ENCODE assay signal across 24 cellular contexts in the genomic region with DNA sequence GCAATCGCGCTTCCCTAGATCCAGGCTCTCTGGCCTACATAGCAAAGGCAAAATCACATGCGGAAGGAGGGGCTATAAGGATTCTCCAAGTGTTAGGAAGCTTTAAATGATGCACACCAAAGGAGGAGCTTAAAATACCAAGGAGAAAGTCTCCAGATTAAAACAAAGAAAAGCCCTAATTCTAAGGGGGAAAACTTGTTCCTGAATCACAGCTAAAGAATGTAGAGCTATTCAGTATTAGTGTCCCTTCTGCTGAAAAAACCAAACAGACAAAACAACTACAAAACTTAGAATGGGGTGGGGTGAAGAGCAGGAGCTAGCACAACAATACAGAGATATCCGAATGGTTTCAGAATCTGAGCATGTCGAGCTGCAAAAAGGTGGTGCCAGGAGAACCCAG.
DNase-seq lines count a peak whose midpoint lies in the region; ATAC-seq, FAIRE-seq and TF ChIP-seq lines count a peak whose summit lies in the region.
"Had no signal": no experiment of that assay in that cellular context is flagged by ENCODE, and none has a peak within 500 bp of the region (broad histone marks: within the 10 kb centered on the region; RNA-seq: fewer than 3 reads in every experiment).

No MANE protein-coding gene starts in this region.

- no peak overlapping the region for H3K23ac ChIP-seq in IMR-90 (ENCODE audit: low read depth, low read length)

- DNase-seq in IMR-90 = peak; percentile 40
- peak; percentile 25 for DNase-seq in astrocyte of the hippocampus (ENCODE audit: low read depth, low spot score)
- peak; percentile 62 to 81 for DNase-seq in foreskin keratinocyte
- peak; percentile 33 for DNase-seq in urothelium cell line (ENCODE audit: low spot score)
- no peak for DNase-seq in stimulated activated CD4-positive, alpha-beta T cell treated with anti-CD3 and anti-CD28 coated beads, Interleukin-15, amount 100 ng/mL, for 24 hours
- no peak for DNase-seq in T-helper 1 cell
- no peak for DNase-seq in RPMI8226
- DNase-seq: activated CD4-positive, alpha-beta T cell treated with anti-CD3 and anti-CD28 coated beads for 4 hours; activated CD8-positive, alpha-beta memory T cell treated with anti-CD3 and anti-CD28 coated beads for 24 hours; activated gamma-delta T cell treated with Interleukin-2 at 50 U/mL for 16 hours; activated naive CD8-positive, alpha-beta T cell treated with anti-CD3 and anti-CD28 coated beads, Interleukin-2, amount 50 U/mL, for 24 hours; activated T-cell treated with anti-CD3 and anti-CD28 coated beads, Interleukin-2, amount 50 U/mL, for 24 hours; body of pancreas; Karpas-422; NCI-H446 treated with DMSO at 0.1 percent for 48 hours; psoas muscle; Right ventricle myocardium superior had no signal

- H3K36me3 ChIP-seq in IMR-90 (ENCODE audit: control insufficient read depth, insufficient read depth, low read length) = peaks cover 2% of the 10 kb centered on the region; the same call in 1 of the 2 replicates
- H3K36me3 ChIP-seq: gastroesophageal sphincter, neutrophil had no signal

- dilution Hi-C loops in IMR-90 (cut with HindIII; ENCODE audit: low sequenced_read_pairs, unreplicated experiment) = no loop called here

- peaks cover 10% of the 10 kb centered on the region; the same call in 1 of the 2 replicates for H3K9me1 ChIP-seq in IMR-90 (ENCODE audit: insufficient read depth, low read length)

- H3K27me3 ChIP-seq in IMR-90 (ENCODE audit: control insufficient read depth, insufficient read depth, low read length) (no peaks in the 10 kb centered on the region), foreskin keratinocyte (no peaks in the 10 kb centered on the region)
- H3K27me3 ChIP-seq: body of pancreas, gastroesophageal sphincter, hepatocyte, neutrophil had no signal

- peak overlapping the region; percentile 83; the same call in 1 of the 2 replicates for H3K4ac ChIP-seq in IMR-90 (ENCODE audit: low read depth, low read length)

- CTCF ChIA-PET in IMR-90 (lab: Yijun Ruan, JAX) = interaction anchor here (0.7 kb wide), 2 partner anchors 14 to 55 kb away, joined by 3 read pairs; no protein-coding TSS in a partner anchor

- H3K9me3 ChIP-seq in IMR-90 (ENCODE audit: control insufficient read depth, insufficient read depth, low read length) = peaks cover 5% of the 10 kb centered on the region
- H3K9me3 ChIP-seq: body of pancreas, neutrophil had no signal

- H3K9ac ChIP-seq in IMR-90 (ENCODE audit: low read depth, low read length) = no peak overlapping the region

- H2BK5ac ChIP-seq in IMR-90 (ENCODE audit: low read depth, low read length, poor library complexity, severe bottlenecking) = no peak overlapping the region

- no peak overlapping the region for H3K56ac ChIP-seq in IMR-90 (ENCODE audit: extremely low read depth, insufficient read depth, low read length)

- 0 out of 4 replicates have a peak overlapping the region, but pooled peaks of 1 of the 2 experiments have one; percentile 34 for H4K8ac ChIP-seq in IMR-90 (ENCODE audit: low read depth in 2 of 2, low read length in 2 of 2)

- FAIRE-seq in urothelium cell line (lab: Jason Lieb, UNC) = no peak
- FAIRE-seq: D721Med, GM12891, H1 had no signal

- H3K27ac ChIP-seq in IMR-90 (ENCODE audit: insufficient read depth, low read length) (no peak overlapping the region), foreskin keratinocyte (no peak overlapping the region)
- H3K27ac ChIP-seq: body of pancreas, gastroesophageal sphincter, hepatocyte, neutrophil, psoas muscle had no signal

- H3K18ac ChIP-seq in IMR-90 (ENCODE audit: low read depth, low read length) = no peak overlapping the region

- TF ChIP-seq RAD21 in IMR-90 (IDR thresholded peaks at IDR 0.05; ENCODE audit: low read length) = no peak

- H3K4me1 ChIP-seq in IMR-90 (ENCODE audit: control insufficient read depth, insufficient read depth, low read length) (peaks cover 2% of the 10 kb centered on the region; the same call in 1 of the 2 replicates), foreskin keratinocyte (peaks cover 20% of the 10 kb centered on the region)
- H3K4me1 ChIP-seq: body of pancreas had no signal

- peak overlapping the region; percentile 39 for H2BK120ac ChIP-seq in IMR-90 (ENCODE audit: low read depth, low read length)

- no peak overlapping the region for H4K5ac ChIP-seq in IMR-90 (ENCODE audit: low read depth, low read length)

- H2AFZ ChIP-seq in IMR-90 (replicated peaks; ENCODE audit: low read length, poor library complexity) = peak overlapping the region; percentile 37
- H2AFZ ChIP-seq: hepatocyte had no signal

- peaks cover 14 to 19% of the 10 kb centered on the region in 2 experiments; a peak in 3 of 4 replicates for H3K79me1 ChIP-seq in IMR-90 (ENCODE audit: low read depth in 1 of 2, low read length in 2 of 2)

- TF ChIP-seq CTCF in IMR-90 (conservative IDR thresholded peaks at IDR 0.05; ENCODE audit: low read depth, low read length) (no peak), foreskin keratinocyte (conservative IDR thresholded peaks at IDR 0.05) (no peak)

- H4K20me1 ChIP-seq in IMR-90 (ENCODE audit: insufficient read depth, low read length) = peaks cover 10% of the 10 kb centered on the region

- no peak overlapping the region for H2AK9ac ChIP-seq in IMR-90 (replicated peaks; ENCODE audit: low read depth, low read length, poor library complexity)

- intact Hi-C loops in IMR-90 (cut with micrococcal nuclease) = no loop called here

- peak overlapping the region; percentile 30; the same call in 1 of the 2 replicates for H3K14ac ChIP-seq in IMR-90 (replicated peaks; ENCODE audit: low read depth, low read length)

- no peak overlapping the region for H3K4me2 ChIP-seq in IMR-90 (ENCODE audit: low read depth, low read length)
- H3K4me2 ChIP-seq: hepatocyte had no signal

- POLR2A ChIA-PET in IMR-90 (lab: Charles Lee; ENCODE audit: unreplicated experiment) = no interaction called here

- ATAC-seq in IMR-90 (ENCODE audit: low read depth) (peak; percentile 78), foreskin keratinocyte (peak; percentile 90), HG02763 (IDR thresholded peaks at IDR 0.05; ENCODE audit: unreplicated experiment) (no peak)
- ATAC-seq: activated naive CD8-positive, alpha-beta T cell treated with anti-CD3 and anti-CD28 coated beads, Interleukin-2, amount 50 U/mL, for 24 hours; body of pancreas; gastroesophageal sphincter; psoas muscle had no signal

- peak overlapping the region; percentile 48; the same call in 1 of the 2 replicates for H4K91ac ChIP-seq in IMR-90 (ENCODE audit: insufficient read depth, low read depth, low read length)

- no peak overlapping the region for H3K4me3 ChIP-seq in IMR-90 (ENCODE audit: insufficient read depth, low read depth, low read length)
- H3K4me3 ChIP-seq: body of pancreas, gastroesophageal sphincter, hepatocyte, psoas muscle had no signal

- no peak overlapping the region for H2AK5ac ChIP-seq in IMR-90 (ENCODE audit: low read depth, low read length)

- no peak overlapping the region; the same call in none of the 2 replicates for H2BK20ac ChIP-seq in IMR-90 (ENCODE audit: low read depth, low read length)

- no TSS peak for BruUV-seq in IMR-90 (replicated peaks; lab: Mats Ljungman, UMichigan)

- in situ Hi-C loops in IMR-90 (cut with MboI; ENCODE audit: low sequenced_read_pairs) = no loop called here

- H2BK15ac ChIP-seq in IMR-90 (ENCODE audit: low read depth, low read length) = peak overlapping the region; percentile 29; the same call in 1 of the 3 replicates

- TF ChIP-seq POLR2A in IMR-90 (IDR thresholded peaks at IDR 0.05; ENCODE audit: low read depth, low read length) = no peak

- WGBS in IMR-90 (ENCODE audit: extremely low coverage in 2 of 2, insufficient read length in 1 of 2), 2 experiments = 95% methylated on average over 4 of the region's 5 CpGs; no CpG with 5 or more reads in 1 of the 2 experiments

TF ChIP-seq in IMR-90, 13 proteins besides CTCF, POLR2A, EP300 and RAD21:
- TF ChIP-seq NFE2L2 (IDR thresholded peaks at IDR 0.05; ENCODE audit: low read depth, low read length) = no peak
- TF ChIP-seq RFX5 (IDR thresholded peaks at IDR 0.05; ENCODE audit: low read depth, low read length) = no peak
- TF ChIP-seq CEBPB (IDR thresholded peaks at IDR 0.05; ENCODE audit: low read depth, low read length) = no peak
- no peak for TF ChIP-seq MAZ (IDR thresholded peaks at IDR 0.05; ENCODE audit: borderline replicate concordance, low read depth, low read length)
- TF ChIP-seq, protein P1, sequence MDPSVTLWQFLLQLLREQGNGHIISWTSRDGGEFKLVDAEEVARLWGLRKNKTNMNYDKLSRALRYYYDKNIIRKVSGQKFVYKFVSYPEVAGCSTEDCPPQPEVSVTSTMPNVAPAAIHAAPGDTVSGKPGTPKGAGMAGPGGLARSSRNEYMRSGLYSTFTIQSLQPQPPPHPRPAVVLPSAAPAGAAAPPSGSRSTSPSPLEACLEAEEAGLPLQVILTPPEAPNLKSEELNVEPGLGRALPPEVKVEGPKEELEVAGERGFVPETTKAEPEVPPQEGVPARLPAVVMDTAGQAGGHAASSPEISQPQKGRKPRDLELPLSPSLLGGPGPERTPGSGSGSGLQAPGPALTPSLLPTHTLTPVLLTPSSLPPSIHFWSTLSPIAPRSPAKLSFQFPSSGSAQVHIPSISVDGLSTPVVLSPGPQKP (IDR thresholded peaks at IDR 0.05; ENCODE audit: borderline replicate concordance, low read depth, low read length) = no peak
- no peak for TF ChIP-seq CHD1 (IDR thresholded peaks at IDR 0.05; ENCODE audit: low read depth, low read length)
- TF ChIP-seq FOS (IDR thresholded peaks at IDR 0.05; ENCODE audit: low read depth, low read length) = no peak
- no peak for TF ChIP-seq SMC3 (IDR thresholded peaks at IDR 0.05; ENCODE audit: low read depth, low read length)
- TF ChIP-seq RCOR1 (IDR thresholded peaks at IDR 0.05; ENCODE audit: insufficient replicate concordance, low read length) = no peak
- TF ChIP-seq BHLHE40 (IDR thresholded peaks at IDR 0.05; ENCODE audit: low read depth, low read length) = no peak
- no peak for TF ChIP-seq MXI1 (IDR thresholded peaks at IDR 0.05; ENCODE audit: borderline replicate concordance, low read depth, low read length)
- TF ChIP-seq MAFK (IDR thresholded peaks at IDR 0.05; ENCODE audit: low read depth, low read length) = no peak
- TF ChIP-seq, protein P2, sequence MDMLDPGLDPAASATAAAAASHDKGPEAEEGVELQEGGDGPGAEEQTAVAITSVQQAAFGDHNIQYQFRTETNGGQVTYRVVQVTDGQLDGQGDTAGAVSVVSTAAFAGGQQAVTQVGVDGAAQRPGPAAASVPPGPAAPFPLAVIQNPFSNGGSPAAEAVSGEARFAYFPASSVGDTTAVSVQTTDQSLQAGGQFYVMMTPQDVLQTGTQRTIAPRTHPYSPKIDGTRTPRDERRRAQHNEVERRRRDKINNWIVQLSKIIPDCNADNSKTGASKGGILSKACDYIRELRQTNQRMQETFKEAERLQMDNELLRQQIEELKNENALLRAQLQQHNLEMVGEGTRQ (IDR thresholded peaks at IDR 0.05; ENCODE audit: low read depth, low read length) = no peak

Comparison
In these comparisons a context has a peak if more than half of its experiments do, and no peak if none do; other contexts are left out.
1. DNase-seq: peak in IMR-90 (single experiment), astrocyte of the hippocampus (single experiment), foreskin keratinocyte (2 of 2) and urothelium cell line (single experiment); none in stimulated activated CD4-positive, alpha-beta T cell treated with anti-CD3 and anti-CD28 coated beads, Interleukin-15, amount 100 ng/mL, for 24 hours (single experiment), T-helper 1 cell (0 of 5) and RPMI8226 (single experiment).